Comparison of ENCODE assay signal across 8 cellular contexts in the genomic region with DNA sequence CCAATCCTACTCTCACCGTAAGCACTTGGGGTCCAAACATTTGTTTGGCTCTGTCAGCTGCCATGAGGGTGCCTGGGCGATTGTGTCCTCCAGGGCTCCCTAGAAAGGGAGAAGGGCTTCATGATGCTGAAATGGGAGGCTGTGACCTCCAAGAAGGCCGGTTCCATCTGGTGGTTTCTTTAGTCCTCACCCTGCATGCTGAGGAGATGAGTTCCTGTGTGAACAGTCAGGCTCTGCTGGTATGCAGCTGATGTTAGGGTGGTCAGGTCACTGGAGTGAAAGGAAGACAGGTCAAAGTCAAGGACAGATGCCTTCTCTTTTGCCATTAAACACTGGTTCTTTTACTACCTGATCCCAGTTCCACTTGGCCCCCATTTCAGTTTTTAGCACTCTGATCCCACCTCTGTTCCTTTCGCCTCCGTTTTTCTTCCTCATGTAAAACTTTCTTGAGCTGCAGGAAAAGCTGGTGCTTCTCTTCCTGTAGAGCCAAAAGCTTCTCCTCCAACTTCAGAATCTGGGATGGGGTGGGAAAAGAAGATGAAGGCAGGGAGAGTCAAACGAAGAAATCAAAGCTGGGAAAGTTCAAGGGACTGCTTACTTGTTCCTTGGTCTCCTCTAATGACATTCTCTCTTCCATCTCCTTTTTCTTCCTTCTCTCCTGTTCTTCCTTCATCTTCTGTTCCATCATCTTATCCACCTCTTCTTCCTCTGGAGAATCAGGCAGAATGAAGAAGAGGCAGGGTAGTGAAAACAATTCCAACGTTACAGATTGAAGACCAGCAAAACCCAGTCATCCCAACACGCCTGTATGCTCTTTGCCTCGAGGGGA. TPM values are rescaled to one million over a fixed set of nuclear protein-coding genes. Genes with fewer than 3 reads are reported as not detected.
DNase-seq lines count a peak whose midpoint lies in the region; ATAC-seq, FAIRE-seq and TF ChIP-seq lines count a peak whose summit lies in the region.

No MANE protein-coding gene starts in this region.

- no peaks in the 10 kb centered on the region for H3K9me3 Mint-ChIP-seq in astrocyte (ENCODE audit: unreplicated experiment)
- H3K9me3 Mint-ChIP-seq in memory B cell: no peaks in the 10 kb centered on the region

- no peaks in the 10 kb centered on the region for H3K27me3 ChIP-seq in ACC112 (ENCODE audit: insufficient read depth, low read length)
- no peaks in the 10 kb centered on the region for H3K27me3 ChIP-seq in astrocyte (ENCODE audit: insufficient read depth, low read length)

- H3K4me1 ChIP-seq in ACC112 (ENCODE audit: control insufficient read depth, insufficient read depth, low read length, unreplicated experiment) (peaks cover 46% of the 10 kb centered on the region), astrocyte (ENCODE audit: insufficient read depth, low read length) (peaks cover 31% of the 10 kb centered on the region)

- no peak for TF ChIP-seq CTCF in astrocyte (IDR thresholded peaks at IDR 0.05; ENCODE audit: insufficient read depth, low read depth, low read length)
- TF ChIP-seq CTCF in GM13976 (IDR thresholded peaks at IDR 0.05; ENCODE audit: borderline replicate concordance, control extremely low read depth, extremely low read depth, insufficient read depth, missing control alignments): no peak

- H3K4me3 ChIP-seq in ACC112 (ENCODE audit: low read depth, low read length) (peak overlapping the region; percentile 92), astrocyte (ENCODE audit: insufficient read depth, low read depth, low read length) (peak overlapping the region; percentile 80)

- peak; percentile 42 for DNase-seq in HK-2 (ENCODE audit: unreplicated experiment)
- DNase-seq in astrocyte (ENCODE audit: low read depth): no peak
- no peak for DNase-seq in memory B cell (ENCODE audit: low spot score in 2 of 2)
- DNase-seq in germinal center (ENCODE audit: low spot score): no peak
- no peak for DNase-seq in NOMO-1 treated with DMSO at 0.1 percent for 48 hours (lab: John Stamatoyannopoulos, UW; ENCODE audit: unreplicated experiment)
- DNase-seq in GM13976 (ENCODE audit: low spot score): no peak

- H3K27ac ChIP-seq in ACC112 (ENCODE audit: low read depth, low read length) (peak overlapping the region; percentile 78), astrocyte (ENCODE audit: low read depth, low read length) (peak overlapping the region; percentile 80)

- H3K27ac Mint-ChIP-seq in astrocyte (ENCODE audit: unreplicated experiment) (peak overlapping the region; percentile 92), memory B cell (peak overlapping the region; percentile 98)

- H3K27me3 Mint-ChIP-seq in astrocyte (ENCODE audit: low read depth, unreplicated experiment): no peaks in the 10 kb centered on the region
- no peaks in the 10 kb centered on the region for H3K27me3 Mint-ChIP-seq in memory B cell

- H3K79me2 ChIP-seq in ACC112 (ENCODE audit: control insufficient read depth, insufficient read depth, low read length, unreplicated experiment) (peaks cover 41% of the 10 kb centered on the region), astrocyte (ENCODE audit: insufficient read depth, low read length) (peaks cover 49% of the 10 kb centered on the region)

- H3K4me3 Mint-ChIP-seq in astrocyte (ENCODE audit: unreplicated experiment) (peak overlapping the region; percentile 94), memory B cell (peak overlapping the region; percentile 85)

- H3K36me3 Mint-ChIP-seq in astrocyte (ENCODE audit: low read depth, unreplicated experiment) (peaks cover 27% of the 10 kb centered on the region), memory B cell (peaks cover 40% of the 10 kb centered on the region)

- peak overlapping the region; percentile 95 for H3K4me2 ChIP-seq in astrocyte (ENCODE audit: low read length)

- ATAC-seq in memory B cell (ENCODE audit: low read depth) (no peak), HG03097 (IDR thresholded peaks at IDR 0.05; ENCODE audit: low FRiP score, unreplicated experiment) (no peak)

- peaks cover 55% of the 10 kb centered on the region for H4K20me1 ChIP-seq in astrocyte (ENCODE audit: insufficient read depth, low read length)

- in situ Hi-C loops in GM13976 (cut with MboI; ENCODE audit: low sequenced_read_pairs, unreplicated experiment): no loop called here

- peak overlapping the region; percentile 81 for H3K9ac ChIP-seq in astrocyte (ENCODE audit: low read length)

- H2AFZ ChIP-seq in ACC112 (ENCODE audit: low read length, unreplicated experiment) (no peak overlapping the region), astrocyte (ENCODE audit: low read depth, low read length) (no peak overlapping the region)

- FAIRE-seq in astrocyte (lab: Jason Lieb, UNC): no peak

- peaks cover 31% of the 10 kb centered on the region for H3K36me3 ChIP-seq in ACC112 (ENCODE audit: insufficient read depth, low read length)
- H3K36me3 ChIP-seq in astrocyte (ENCODE audit: insufficient read depth, low read length): peaks cover 43% of the 10 kb centered on the region

- H3K4me1 Mint-ChIP-seq in astrocyte (ENCODE audit: low read depth, unreplicated experiment) (peaks cover 50% of the 10 kb centered on the region), memory B cell (peaks cover 45% of the 10 kb centered on the region)

- H3K9me3 ChIP-seq in astrocyte (ENCODE audit: insufficient read depth, low read depth, low read length): no peaks in the 10 kb centered on the region

RNA-seq across cellular contexts. Expression of gene GPS2, which starts 1.1 kb away (rescaled TPM):
- total RNA-seq in astrocyte: 41.7 and 49.8 TPM in 2 replicates

RNA-seq across cellular contexts. Expression of gene EIF5A, which starts 6.7 kb away (rescaled TPM):
- 841 and 915 TPM in 2 replicates for total RNA-seq in astrocyte

RNA-seq across cellular contexts. Expression of gene NEURL4, which starts 15.0 kb away (rescaled TPM):
- 32.5 and 32.6 TPM in 2 replicates for total RNA-seq in astrocyte

RNA-seq across cellular contexts. Expression of gene YBX2, which starts 19.7 kb away (rescaled TPM):
- 0.24 and 0.86 TPM in 2 replicates for total RNA-seq in astrocyte

RNA-seq across cellular contexts. Expression of gene ACAP1, which starts 22.2 kb away (rescaled TPM):
- 14.4 and 16.0 TPM in 2 replicates for total RNA-seq in astrocyte
